In genomic region chr10:12056758-12057157, GRCh38 we compare ENCODE assay signal across 19 cellular contexts. TPM values are rescaled to one million over a fixed set of nuclear protein-coding genes. Genes with fewer than 3 reads are reported as not detected.
DNase-seq lines count a peak whose midpoint lies in the region; ATAC-seq and TF ChIP-seq lines count a peak whose summit lies in the region.
"Had no signal": no experiment of that assay in that cellular context is flagged by ENCODE, and none has a peak within 500 bp of the region (broad histone marks: within the 10 kb centered on the region; RNA-seq: fewer than 3 reads in every experiment).

No MANE protein-coding gene starts in this region.

- H3K27ac ChIP-seq in upper lobe of right lung: no peak overlapping the region
- H3K27ac ChIP-seq: BLaER1, SJCRH30 had no signal

- intact Hi-C loops in upper lobe of right lung (cut with DNase I): no loop called here

- no peak for ATAC-seq in upper lobe of right lung
- ATAC-seq in GM19324 (IDR thresholded peaks at IDR 0.05; ENCODE audit: low FRiP score, unreplicated experiment): no peak
- ATAC-seq: Panc1 had no signal

- no peaks in the 10 kb centered on the region for H3K36me3 ChIP-seq in upper lobe of right lung
- H3K36me3 ChIP-seq: BLaER1, SJCRH30 had no signal

- no peaks in the 10 kb centered on the region for H3K27me3 ChIP-seq in upper lobe of right lung
- H3K27me3 ChIP-seq: BLaER1, SJCRH30 had no signal

- TF ChIP-seq CTCF in fibroblast of the aortic adventitia (IDR thresholded peaks at IDR 0.05; ENCODE audit: insufficient read depth, low read length) (no peak), upper lobe of right lung (IDR thresholded peaks at IDR 0.05) (no peak)

- H3K4me3 ChIP-seq in fibroblast of the aortic adventitia (ENCODE audit: low read depth, low read length) (no peak overlapping the region), upper lobe of right lung (no peak overlapping the region)
- H3K4me3 ChIP-seq: BLaER1, SJCRH30 had no signal

- peaks cover 6% of the 10 kb centered on the region for H3K4me1 ChIP-seq in upper lobe of right lung
- H3K4me1 ChIP-seq: BLaER1, SJCRH30 had no signal

- DNase-seq in RPMI7951 (ENCODE audit: low read depth) (peak; percentile 4), astrocyte of the hippocampus (ENCODE audit: low read depth, low spot score) (peak; percentile 18), fibroblast of the aortic adventitia (ENCODE audit: low read depth) (peak; percentile 60), upper lobe of right lung (peak; percentile 11)
- no peak for DNase-seq in stimulated activated naive CD4-positive, alpha-beta T cell treated with Interleukin-2 at 50 U/mL for 16 hours (lab: John Stamatoyannopoulos, UW)
- DNase-seq in effector CD4-positive, alpha-beta T cell: no peak
- DNase-seq: ACHN; Caco-2; CD4-positive, alpha-beta T cell; NCI-H1092; NCI-H146; NCI-H2029; NCI-H226; NCI-H524 treated with DMSO at 0.1 percent for 48 hours; NCI-H82; SJCRH30 had no signal

- H3K9me3 ChIP-seq in upper lobe of right lung: no peaks in the 10 kb centered on the region
- H3K9me3 ChIP-seq: BLaER1, Caco-2, SJCRH30 had no signal

RNA-seq across cellular contexts. Expression of gene DHTKD1, which starts 12.0 kb away (rescaled TPM):
- 25.1 and 40.3 TPM in 2 replicates for total RNA-seq in RPMI7951 (2014; rRNA removed; shearing (Covaris generic))
- total RNA-seq in fibroblast of the aortic adventitia (ENCODE audit: low replicate concordance): 16.8 and 30.9 TPM in 2 replicates
- total RNA-seq in upper lobe of right lung: 16.7 TPM

RNA-seq across cellular contexts. Expression of gene UPF2, which starts 14.1 kb away (rescaled TPM):
- 13.3 and 14.4 TPM in 2 replicates for total RNA-seq in RPMI7951 (2014; rRNA removed; shearing (Covaris generic))
- total RNA-seq in fibroblast of the aortic adventitia (ENCODE audit: low replicate concordance): 18.3 and 25.5 TPM in 2 replicates
- total RNA-seq in upper lobe of right lung: 20.1 TPM

Comparison
In these comparisons a context has a peak if more than half of its experiments do, and no peak if none do; other contexts are left out.
1. DNase-seq: peak in RPMI7951 (single experiment), astrocyte of the hippocampus (single experiment), fibroblast of the aortic adventitia (single experiment) and upper lobe of right lung (single experiment); none in stimulated activated naive CD4-positive, alpha-beta T cell treated with Interleukin-2 at 50 U/mL for 16 hours (single experiment) and effector CD4-positive, alpha-beta T cell (single experiment).